ENCODE assay signal across 20 cellular contexts in genomic region chr17:67998466-67998865, GRCh38.
"Had no signal": no experiment of that assay in that cellular context is flagged by ENCODE, and none has a peak within 500 bp of the region (broad histone marks: within the 10 kb centered on the region; RNA-seq: fewer than 3 reads in every experiment).

No MANE protein-coding gene starts in this region.

- H3K27ac Mint-ChIP-seq: activated CD4-positive, alpha-beta T cell treated with anti-CD3 and anti-CD28 coated beads for 36 hours; activated T-helper 1 cell treated with anti-CD3 and anti-CD28 coated beads, Interleukin-12 subunit alpha, Interleukin-12 subunit beta, Interleukin-2, Interleukin-4 antibody, amounts not matched to agents 30 ng/mL and 10 ng/mL and 1 ng/mL, durations not matched to agents 14 hours and 24 hours and 36 hours had no signal

- H3K27me3 ChIP-seq: colonic mucosa had no signal

- DNase-seq: activated CD4-positive, alpha-beta T cell treated with anti-CD3 and anti-CD28 coated beads for 36 hours; activated CD4-positive, alpha-beta T cell treated with anti-CD3 and anti-CD28 coated beads, Interleukin-2, amount 50 U/mL, for 48 hours; activated naive CD4-positive, alpha-beta T cell; anterior cingulate cortex; colonic mucosa; erythroblast; heart left ventricle; mammary epithelial cell; psoas muscle; right cardiac atrium; stimulated activated CD4-positive, alpha-beta T cell treated with anti-CD3 and anti-CD28 coated beads, Interleukin-15, amount 100 ng/mL, for 24 hours; stimulated activated CD4-positive, alpha-beta T cell treated with anti-CD3 and anti-CD28 coated beads, Interleukin-2, amount 100 ng/mL, for 48 hours; SW 1271 had no signal

- H3K4me3 Mint-ChIP-seq: activated CD4-positive, alpha-beta T cell treated with anti-CD3 and anti-CD28 coated beads for 36 hours; activated T-helper 1 cell treated with anti-CD3 and anti-CD28 coated beads, Interleukin-12 subunit alpha, Interleukin-12 subunit beta, Interleukin-2, Interleukin-4 antibody, amounts not matched to agents 30 ng/mL and 10 ng/mL and 1 ng/mL, durations not matched to agents 14 hours and 24 hours and 36 hours; central memory CD8-positive, alpha-beta T cell had no signal

- H3K9me3 Mint-ChIP-seq: activated T-helper 1 cell treated with anti-CD3 and anti-CD28 coated beads, Interleukin-12 subunit alpha, Interleukin-12 subunit beta, Interleukin-2, Interleukin-4 antibody, amounts not matched to agents 30 ng/mL and 10 ng/mL and 1 ng/mL, durations not matched to agents 14 hours and 24 hours and 36 hours; central memory CD8-positive, alpha-beta T cell had no signal

- H3K36me3 ChIP-seq: colonic mucosa, heart left ventricle, left lung, thoracic aorta had no signal

- H3K9me3 ChIP-seq: colonic mucosa, heart left ventricle, left lung, psoas muscle, thoracic aorta had no signal

- H3K27ac ChIP-seq: colonic mucosa, heart left ventricle, left lung, psoas muscle, skin epidermis, thoracic aorta had no signal

- FAIRE-seq: endometrium, frontal cortex had no signal

- ATAC-seq: activated CD4-positive, alpha-beta T cell treated with anti-CD3 and anti-CD28 coated beads for 36 hours; heart left ventricle; left lung; psoas muscle; right cardiac atrium had no signal

- H3K4me3 ChIP-seq: colonic mucosa, heart left ventricle, left lung, psoas muscle, skin epidermis, thoracic aorta had no signal
